ENCODE assay signal across 9 cellular contexts in genomic region chr21:20971296-20971921, GRCh38. TPM values are rescaled to one million over a fixed set of nuclear protein-coding genes. Genes with fewer than 3 reads are reported as not detected.
DNase-seq lines count a peak whose midpoint lies in the region; ATAC-seq and TF ChIP-seq lines count a peak whose summit lies in the region.
"Had no signal": no experiment of that assay in that cellular context is flagged by ENCODE, and none has a peak within 500 bp of the region (broad histone marks: within the 10 kb centered on the region; RNA-seq: fewer than 3 reads in every experiment).

No MANE protein-coding gene starts in this region.

- no peaks in the 10 kb centered on the region for H3K4me1 Mint-ChIP-seq in activated T-cell treated with anti-CD3 and anti-CD28 coated beads, Interleukin-2, amount 50 U/mL, for 72 hours (ENCODE audit: low read depth)
- H3K4me1 Mint-ChIP-seq in progenitor cell of endocrine pancreas (ENCODE audit: low read depth) = no peaks in the 10 kb centered on the region

- ATAC-seq in activated T-cell treated with anti-CD3 and anti-CD28 coated beads, Interleukin-2, amount 50 U/mL, for 72 hours (replicated peaks in 1 of 2) = no peak
- ATAC-seq in GM18868 (IDR thresholded peaks at IDR 0.05; ENCODE audit: unreplicated experiment) (no peak), GM21576 (IDR thresholded peaks at IDR 0.05; ENCODE audit: unreplicated experiment) (no peak)

- peak; percentile 58 for TF ChIP-seq CTCF in foreskin fibroblast (IDR thresholded peaks at IDR 0.05; ENCODE audit: low read depth, low read length)
- TF ChIP-seq CTCF in progenitor cell of endocrine pancreas (IDR thresholded peaks at IDR 0.05; ENCODE audit: unreplicated experiment) = peak; percentile 68

- H3K4me3 ChIP-seq in foreskin fibroblast (ENCODE audit: low read depth in 1 of 2, low read length in 2 of 2) = no peak overlapping the region

- peak; percentile 11 to 33 for DNase-seq in activated T-cell treated with anti-CD3 and anti-CD28 coated beads, Interleukin-2, amount 50 U/mL, for 72 hours
- no peak for DNase-seq in activated T-cell treated with anti-CD3 and anti-CD28 coated beads, Interleukin-2, amount 50 U/mL, for 1 hour
- peak; percentile 37 for DNase-seq in NCI-H1092 (lab: John Stamatoyannopoulos, UW)
- DNase-seq in SW480 (ENCODE audit: low spot score) = peak; percentile 80
- DNase-seq in foreskin fibroblast = peak; percentile 1 to 37
- no peak for DNase-seq in progenitor cell of endocrine pancreas (ENCODE audit: low spot score, unreplicated experiment)

- H3K27me3 Mint-ChIP-seq in activated T-cell treated with anti-CD3 and anti-CD28 coated beads, Interleukin-2, amount 50 U/mL, for 72 hours (ENCODE audit: low read depth) = no peaks in the 10 kb centered on the region
- H3K27me3 Mint-ChIP-seq in progenitor cell of endocrine pancreas = no peaks in the 10 kb centered on the region

- no peak overlapping the region for H3K27ac Mint-ChIP-seq in activated T-cell treated with anti-CD3 and anti-CD28 coated beads, Interleukin-2, amount 50 U/mL, for 72 hours
- H3K27ac Mint-ChIP-seq in progenitor cell of endocrine pancreas = no peak overlapping the region
- H3K27ac Mint-ChIP-seq: activated naive CD4-positive, alpha-beta T cell treated with anti-CD3 and anti-CD28 coated beads, Interleukin-2, amount 50 U/mL, for 72 hours had no signal

- no peak overlapping the region for H3K4me3 Mint-ChIP-seq in activated T-cell treated with anti-CD3 and anti-CD28 coated beads, Interleukin-2, amount 50 U/mL, for 72 hours
- H3K4me3 Mint-ChIP-seq in progenitor cell of endocrine pancreas (ENCODE audit: low read depth) = no peak overlapping the region

- no peaks in the 10 kb centered on the region for H3K36me3 Mint-ChIP-seq in activated T-cell treated with anti-CD3 and anti-CD28 coated beads, Interleukin-2, amount 50 U/mL, for 72 hours (ENCODE audit: insufficient read depth in 2 of 2)
- H3K36me3 Mint-ChIP-seq in progenitor cell of endocrine pancreas (ENCODE audit: insufficient read depth) = no peaks in the 10 kb centered on the region
- H3K36me3 Mint-ChIP-seq: activated naive CD4-positive, alpha-beta T cell treated with anti-CD3 and anti-CD28 coated beads, Interleukin-2, amount 50 U/mL, for 72 hours had no signal

- H3K9me3 Mint-ChIP-seq in activated T-cell treated with anti-CD3 and anti-CD28 coated beads, Interleukin-2, amount 50 U/mL, for 72 hours = no peaks in the 10 kb centered on the region
- H3K9me3 Mint-ChIP-seq in progenitor cell of endocrine pancreas (ENCODE audit: low read depth) = no peaks in the 10 kb centered on the region
- H3K9me3 Mint-ChIP-seq: activated naive CD4-positive, alpha-beta T cell treated with anti-CD3 and anti-CD28 coated beads, Interleukin-2, amount 50 U/mL, for 72 hours had no signal

RNA-seq across cellular contexts. Expression of gene NCAM2, which starts 26.8 kb away (rescaled TPM):
- total RNA-seq in activated T-cell treated with anti-CD3 and anti-CD28 coated beads, Interleukin-2, amount 50 U/mL, for 72 hours = not detected
- 0.60 and 1.1 TPM in 2 replicates for total RNA-seq in progenitor cell of endocrine pancreas
- total RNA-seq: activated naive CD4-positive, alpha-beta T cell treated with anti-CD3 and anti-CD28 coated beads, Interleukin-2, amount 50 U/mL, for 72 hours had no signal

Comparison
In these comparisons a context has a peak if more than half of its experiments do, and no peak if none do; other contexts are left out.
1. DNase-seq: peak in activated T-cell treated with anti-CD3 and anti-CD28 coated beads, Interleukin-2, amount 50 U/mL, for 72 hours (2 of 2), NCI-H1092 (single experiment), SW480 (single experiment) and foreskin fibroblast (2 of 2); none in activated T-cell treated with anti-CD3 and anti-CD28 coated beads, Interleukin-2, amount 50 U/mL, for 1 hour (single experiment) and progenitor cell of endocrine pancreas (single experiment).